In the genomic region with DNA sequence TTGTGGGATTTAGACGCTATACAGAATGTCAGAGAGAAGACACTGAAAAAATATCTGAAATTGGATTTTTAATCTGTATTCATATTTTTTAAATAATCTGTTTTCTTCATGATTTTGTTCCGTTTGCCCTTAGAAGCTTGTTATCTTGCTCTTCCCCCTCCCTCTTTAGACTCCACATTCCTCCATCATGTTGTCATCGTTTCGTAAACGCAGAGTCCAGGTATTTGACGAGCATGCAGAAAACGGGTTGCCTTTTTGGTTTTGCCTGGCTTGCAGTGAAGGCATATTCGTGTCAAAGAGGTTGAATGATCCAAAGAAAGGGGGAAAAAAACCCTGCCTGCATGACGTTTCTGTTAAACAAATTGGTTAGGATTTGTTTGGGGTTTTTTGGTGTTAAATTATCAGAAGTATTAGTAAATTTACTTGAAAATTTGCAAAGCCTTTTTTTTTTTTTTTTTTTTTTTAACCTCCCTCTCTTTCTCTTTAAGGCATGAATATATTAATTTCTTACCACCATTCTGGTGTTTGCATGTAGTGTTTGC, we compare ENCODE assay signal across 9 cellular contexts. TPM values are rescaled to one million over a fixed set of nuclear protein-coding genes. Genes with fewer than 3 reads are reported as not detected.
DNase-seq lines count a peak whose midpoint lies in the region.
"Had no signal": no experiment of that assay in that cellular context is flagged by ENCODE, and none has a peak within 500 bp of the region (broad histone marks: within the 10 kb centered on the region; RNA-seq: fewer than 3 reads in every experiment).

No MANE protein-coding gene starts in this region.

- H3K4me2 ChIP-seq in BLaER1 treated with 17β-estradiol and CSF1 and Interleukin-3, amounts not matched to agents 10 nM and 100 nM: peak overlapping the region; percentile 72 to 90 (median 86)

- no peaks in the 10 kb centered on the region for H3K9me3 ChIP-seq in BLaER1 treated with 17β-estradiol and CSF1 and Interleukin-3, amounts not matched to agents 10 nM and 100 nM (replicated peaks in 1 of 11)
- H3K9me3 ChIP-seq in mucosa of rectum (ENCODE audit: control insufficient read depth in 2 of 2, low read length in 2 of 2): no peaks in the 10 kb centered on the region

- no peak overlapping the region for H3K27ac ChIP-seq in BLaER1 treated with 17β-estradiol and CSF1 and Interleukin-3, amounts not matched to agents 10 nM and 100 nM
- H3K27ac ChIP-seq in mucosa of rectum (ENCODE audit: low read depth in 2 of 2, low read length in 2 of 2): peak overlapping the region; percentile 16 to 38

- peak overlapping the region in 2 of 11 experiments; percentile 2 to 38; a peak in 2 of 22 replicates for H3K9ac ChIP-seq in BLaER1 treated with 17β-estradiol and CSF1 and Interleukin-3, amounts not matched to agents 10 nM and 100 nM
- peak overlapping the region in 1 of 2 donors; percentile 49 for H3K9ac ChIP-seq in mucosa of rectum (ENCODE audit: low read depth in 1 of 2, low read length in 2 of 2)

- no peaks in the 10 kb centered on the region for H3K27me3 ChIP-seq in BLaER1 treated with 17β-estradiol and CSF1 and Interleukin-3, amounts not matched to agents 10 nM and 100 nM
- H3K27me3 ChIP-seq in mucosa of rectum (ENCODE audit: control insufficient read depth in 2 of 2, insufficient read depth in 2 of 2, low read length in 2 of 2): no peaks in the 10 kb centered on the region

- H4K20me1 ChIP-seq in BLaER1 treated with 17β-estradiol and CSF1 and Interleukin-3, amounts not matched to agents 10 nM and 100 nM: peaks cover 55 to 78% (median 72%) of the 10 kb centered on the region in 11 experiments

- peak overlapping the region in 1 of 10 experiments; percentile 90; a peak in 1 of 20 replicates for H3K4me3 ChIP-seq in BLaER1 treated with 17β-estradiol and CSF1 and Interleukin-3, amounts not matched to agents 10 nM and 100 nM
- H3K4me3 ChIP-seq in mucosa of rectum (ENCODE audit: low read length in 2 of 2): peak overlapping the region in 1 of 2 donors; percentile 96

- peaks cover 78 to 86% (median 84%) of the 10 kb centered on the region in 10 experiments for H3K4me1 ChIP-seq in BLaER1 treated with 17β-estradiol and CSF1 and Interleukin-3, amounts not matched to agents 10 nM and 100 nM
- peaks cover 47 to 57% of the 10 kb centered on the region in 2 donors for H3K4me1 ChIP-seq in mucosa of rectum (ENCODE audit: control insufficient read depth in 2 of 2, insufficient read depth in 2 of 2, low read length in 2 of 2)

- DNase-seq in LoVo (ENCODE audit: low spot score) (peak; percentile 66), dermis blood vessel endothelial cell (peak; percentile 68), NCI-H1694 (lab: John Stamatoyannopoulos, UW) (no peak), NCI-H2227 treated with DMSO at 0.1 percent for 48 hours (lab: John Stamatoyannopoulos, UW) (no peak), midbrain (lab: John Stamatoyannopoulos, UW) (no peak), activated gamma-delta T cell treated with Interleukin-2 at 50 U/mL for 16 hours (no peak)
- DNase-seq: natural killer cell had no signal

- peaks cover 0 to 9% (median 0%) of the 10 kb centered on the region in 11 experiments; a peak in 3 of 22 replicates for H3K36me3 ChIP-seq in BLaER1 treated with 17β-estradiol and CSF1 and Interleukin-3, amounts not matched to agents 10 nM and 100 nM
- H3K36me3 ChIP-seq in mucosa of rectum (ENCODE audit: control insufficient read depth in 2 of 2, insufficient read depth in 2 of 2, low read length in 2 of 2): no peaks in the 10 kb centered on the region

RNA-seq across cellular contexts. Expression of a gene that starts 2.9 kb away (rescaled TPM):
- total RNA-seq in dermis blood vessel endothelial cell: 505 and 734 TPM in 2 replicates

RNA-seq across cellular contexts. Expression of a gene that starts 50.7 kb away (rescaled TPM):
- total RNA-seq in dermis blood vessel endothelial cell: 19.4 and 34.2 TPM in 2 replicates

Comparison
In these comparisons a context has a peak if more than half of its experiments do, and no peak if none do; other contexts are left out.
1. H3K27ac ChIP-seq: peak in mucosa of rectum (2 of 2); none in BLaER1 treated with 17β-estradiol and CSF1 and Interleukin-3, amounts not matched to agents 10 nM and 100 nM (0 of 11).
2. DNase-seq: peak in LoVo (single experiment) and dermis blood vessel endothelial cell (single experiment); none in NCI-H1694 (single experiment), NCI-H2227 treated with DMSO at 0.1 percent for 48 hours (single experiment), midbrain (single experiment) and activated gamma-delta T cell treated with Interleukin-2 at 50 U/mL for 16 hours (single experiment).